16 cellular contexts compared by ENCODE assay signal in the genomic region with DNA sequence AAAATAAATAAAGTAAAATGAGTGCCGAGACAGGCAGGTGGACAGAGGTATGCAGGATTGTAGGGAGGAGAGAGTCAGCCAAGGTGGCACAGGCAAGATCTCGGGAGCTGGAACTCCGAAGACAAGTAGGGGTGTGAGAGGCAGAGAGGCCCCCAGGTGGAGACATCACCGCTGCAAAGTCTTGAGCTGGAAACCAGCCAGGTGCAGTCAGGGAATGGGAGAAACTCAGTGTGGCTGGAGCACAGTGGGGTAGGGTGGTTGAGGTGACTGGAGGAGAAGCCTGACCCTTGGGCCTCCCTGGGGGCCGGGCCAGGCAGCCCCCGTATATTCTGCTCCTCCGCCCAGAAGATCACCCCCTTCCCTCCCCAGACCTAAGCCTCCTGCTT.
"Had no signal": no experiment of that assay in that cellular context is flagged by ENCODE, and none has a peak within 500 bp of the region (broad histone marks: within the 10 kb centered on the region; RNA-seq: fewer than 3 reads in every experiment).

No MANE protein-coding gene starts in this region.

- ATAC-seq: activated CD4-positive, alpha-beta T cell treated with anti-CD3 and anti-CD28 coated beads for 36 hours; left ventricle myocardium superior; WTC11 had no signal

- H3K4me3 Mint-ChIP-seq: activated CD4-positive, alpha-beta T cell treated with anti-CD3 and anti-CD28 coated beads for 36 hours; activated naive CD4-positive, alpha-beta T cell treated with anti-CD3 and anti-CD28 coated beads, Interleukin-2, amount 50 U/mL, for 24 hours; immature natural killer cell; memory B cell; WTC11 had no signal

- H3K27ac Mint-ChIP-seq: activated CD4-positive, alpha-beta T cell treated with anti-CD3 and anti-CD28 coated beads for 36 hours; activated naive CD4-positive, alpha-beta T cell treated with anti-CD3 and anti-CD28 coated beads, Interleukin-2, amount 50 U/mL, for 24 hours; immature natural killer cell; memory B cell; WTC11 had no signal

- DNase-seq: activated CD4-positive, alpha-beta T cell treated with anti-CD3 and anti-CD28 coated beads for 36 hours; activated CD4-positive, alpha-beta T cell treated with anti-CD3 and anti-CD28 coated beads, Interleukin-2, amount 50 U/mL, for 48 hours; activated gamma-delta T cell; cerebellar nuclear complex; cortex of kidney; effector CD4-positive, alpha-beta T cell; esophagus squamous epithelium; immature natural killer cell; left ventricle myocardium superior; stimulated activated CD4-positive, alpha-beta T cell treated with anti-CD3 and anti-CD28 coated beads, Interleukin-12 subunit alpha, Interleukin-12 subunit beta, amount 100 ng/mL, for 4 hours; stimulated activated CD4-positive, alpha-beta T cell treated with anti-CD3 and anti-CD28 coated beads, Interleukin-1b, Interleukin-23, amount 100 ng/mL, for 48 hours; stimulated activated CD8-positive, alpha-beta memory T cell treated with anti-CD3 and anti-CD28 coated beads, Interleukin-4, amount 100 ng/mL, for 48 hours; stimulated activated naive CD4-positive, alpha-beta T cell had no signal

- H3K9me3 ChIP-seq: esophagus squamous epithelium had no signal

- H3K9me3 Mint-ChIP-seq: activated naive CD4-positive, alpha-beta T cell treated with anti-CD3 and anti-CD28 coated beads, Interleukin-2, amount 50 U/mL, for 24 hours; memory B cell; WTC11 had no signal

- H3K27ac ChIP-seq: esophagus squamous epithelium had no signal

- H3K4me3 ChIP-seq: esophagus squamous epithelium had no signal
